In genomic region chr16:2428787-2429036, GRCh38 we compare ENCODE assay signal across 9 cellular contexts. TPM values are rescaled to one million over a fixed set of nuclear protein-coding genes. Genes with fewer than 3 reads are reported as not detected.
A peak's percentile ranks its signal among the peaks of the same experiment; 100 is the strongest.
DNase-seq lines count a peak whose midpoint lies in the region; TF ChIP-seq lines count a peak whose summit lies in the region.
"Had no signal": no experiment of that assay in that cellular context is flagged by ENCODE, and none has a peak within 500 bp of the region (broad histone marks: within the 10 kb centered on the region; RNA-seq: fewer than 3 reads in every experiment).

No MANE protein-coding gene starts in this region.

- H3K27ac Mint-ChIP-seq in Calu3 (ENCODE audit: unreplicated experiment) (peak overlapping the region; percentile 78), endodermal cell (peak overlapping the region; percentile 84)

- CTCF ChIA-PET in Calu3 (lab: Charles Lee): no interaction called here

- no peaks in the 10 kb centered on the region for H3K9me2 ChIP-seq in Loucy (replicated peaks; ENCODE audit: low read depth, low read length)

- intact Hi-C loops in Calu3 (cut with micrococcal nuclease; ENCODE audit: unreplicated experiment): no loop called here

- WGBS in endodermal cell (ENCODE audit: insufficient coverage in 1 of 2, insufficient read length in 1 of 2), 2 experiments: 0 to 4% methylated on average over 12 to 24 of the region's 24 CpGs

- peak overlapping the region; percentile 64 for H2AFZ ChIP-seq in Loucy (ENCODE audit: low read length)
- peak overlapping the region; percentile 85 for H2AFZ ChIP-seq in neuron (ENCODE audit: low read depth, low read length)

- no peak for DNase-seq in Calu3
- no peak for DNase-seq in endodermal cell
- DNase-seq in stimulated activated CD4-positive, alpha-beta T cell treated with anti-CD3 and anti-CD28 coated beads, Interleukin-4, amount 100 ng/mL, for 4 hours: no peak
- no peak for DNase-seq in NCI-H2196 treated with DMSO at 0.1 percent for 48 hours (lab: John Stamatoyannopoulos, UW; ENCODE audit: unreplicated experiment)
- DNase-seq in central memory CD4-positive, alpha-beta T cell: no peak
- no peak for DNase-seq in superior temporal gyrus (ENCODE audit: extremely low spot score)

- H3K27ac ChIP-seq in endodermal cell (ENCODE audit: low read depth, low read length): peak overlapping the region; percentile 66

- H3K9ac ChIP-seq in Loucy (ENCODE audit: low read depth, low read length, poor library complexity, severe bottlenecking): peak overlapping the region; percentile 79
- H3K9ac ChIP-seq in endodermal cell (ENCODE audit: extremely low read depth, low read length, poor library complexity, severe bottlenecking): peak overlapping the region; percentile 68

- H3K4me1 ChIP-seq in Loucy (ENCODE audit: insufficient read depth, low read length, poor library complexity, severe bottlenecking) (peaks cover 17% of the 10 kb centered on the region), endodermal cell (ENCODE audit: control insufficient read depth, insufficient read depth, low read length) (peaks cover 9% of the 10 kb centered on the region), neuron (ENCODE audit: insufficient read depth, low read length) (peaks cover 14% of the 10 kb centered on the region)

- H3K27me3 Mint-ChIP-seq in Calu3 (ENCODE audit: unreplicated experiment): no peaks in the 10 kb centered on the region
- peaks cover 5% of the 10 kb centered on the region for H3K27me3 Mint-ChIP-seq in endodermal cell (ENCODE audit: insufficient read depth)

- peaks cover 33% of the 10 kb centered on the region for H3K4me1 Mint-ChIP-seq in Calu3 (ENCODE audit: low read depth, unreplicated experiment)
- H3K4me1 Mint-ChIP-seq in endodermal cell: peaks cover 18% of the 10 kb centered on the region

- H3K4me2 ChIP-seq in Loucy (ENCODE audit: low read depth, low read length, poor library complexity, severe bottlenecking): peak overlapping the region; percentile 70

- TF ChIP-seq CTCF in Calu3 (IDR thresholded peaks at IDR 0.05; ENCODE audit: unreplicated experiment): no peak
- no peak for TF ChIP-seq CTCF in Loucy (conservative IDR thresholded peaks at IDR 0.05; ENCODE audit: low read length)
- peak; percentile 30 for TF ChIP-seq CTCF in endodermal cell (conservative IDR thresholded peaks at IDR 0.05)

- H3K36me3 Mint-ChIP-seq in Calu3 (ENCODE audit: insufficient read depth, unreplicated experiment): peaks cover 44% of the 10 kb centered on the region
- H3K36me3 Mint-ChIP-seq in endodermal cell (ENCODE audit: low read depth): peaks cover 16% of the 10 kb centered on the region

- H3K9me3 ChIP-seq in Loucy (ENCODE audit: insufficient read depth, low read depth, low read length) (no peaks in the 10 kb centered on the region), endodermal cell (ENCODE audit: control insufficient read depth, low read length) (no peaks in the 10 kb centered on the region), neuron (ENCODE audit: low read length) (no peaks in the 10 kb centered on the region)

- peaks cover 10% of the 10 kb centered on the region for H4K20me1 ChIP-seq in Loucy (ENCODE audit: insufficient read depth, low read length, poor library complexity, severe bottlenecking)

- peak overlapping the region; percentile 79 for H3K4me3 Mint-ChIP-seq in Calu3 (ENCODE audit: low read depth, unreplicated experiment)
- peak overlapping the region; percentile 75 for H3K4me3 Mint-ChIP-seq in endodermal cell

- H3K27me3 ChIP-seq in Loucy (ENCODE audit: insufficient read depth, low read length, poor library complexity, severe bottlenecking) (no peaks in the 10 kb centered on the region), endodermal cell (ENCODE audit: control insufficient read depth, insufficient read depth, low read length, poor library complexity, severe bottlenecking) (no peaks in the 10 kb centered on the region), neuron (ENCODE audit: insufficient read depth, low read length) (no peaks in the 10 kb centered on the region)

- BruUV-seq in Calu3 (replicated peaks; lab: Mats Ljungman, UMichigan): no TSS peak

- no peaks in the 10 kb centered on the region for H3F3A ChIP-seq in Loucy (ENCODE audit: low read depth)

- H3K9me3 Mint-ChIP-seq in Calu3 (ENCODE audit: low read depth, unreplicated experiment): no peaks in the 10 kb centered on the region
- H3K9me3 Mint-ChIP-seq in endodermal cell: no peaks in the 10 kb centered on the region

- H3K36me3 ChIP-seq in Loucy (ENCODE audit: insufficient read depth, low read length): peaks cover 9% of the 10 kb centered on the region; the same call in 1 of the 2 replicates
- peaks cover 30% of the 10 kb centered on the region for H3K36me3 ChIP-seq in endodermal cell (ENCODE audit: control insufficient read depth, insufficient read depth, low read length)
- peaks cover 17% of the 10 kb centered on the region for H3K36me3 ChIP-seq in neuron (ENCODE audit: insufficient read depth, low read length)

- H3K4me3 ChIP-seq in Loucy (ENCODE audit: low read length, poor library complexity, severe bottlenecking) (peak overlapping the region; percentile 71), endodermal cell (ENCODE audit: low read length) (peak overlapping the region; percentile 77), neuron (ENCODE audit: low read length) (peak overlapping the region; percentile 40)

- H3K79me2 ChIP-seq in Loucy (ENCODE audit: insufficient read depth, low read length): peaks cover 48% of the 10 kb centered on the region

RNA-seq across cellular contexts. Expression of gene CCNF, which starts 0.5 kb away (rescaled TPM):
- total RNA-seq in Calu3 (2022): 47.9 and 54.5 TPM in 2 replicates
- total RNA-seq in endodermal cell: 10 to 100 TPM; 50.8 to 58.9 TPM
- polyA plus RNA-seq in endodermal cell (2013, experiment 1 of 2): 35.3 TPM
- 35.1 TPM for polyA plus RNA-seq in endodermal cell (2013, experiment 2 of 2)

RNA-seq across cellular contexts. Expression of gene TEDC2, which starts 31.2 kb away (rescaled TPM):
- total RNA-seq in Calu3 (2022) (28.2 and 30.5 TPM in 2 replicates), endodermal cell (10 to 100 TPM; 44.0 to 57.6 TPM)
- polyA plus RNA-seq in endodermal cell (2013, experiment 1 of 2): 32.9 TPM
- 28.1 TPM for polyA plus RNA-seq in endodermal cell (2013, experiment 2 of 2)

RNA-seq across cellular contexts. Expression of gene NTN3, which starts 42.4 kb away (rescaled TPM):
- total RNA-seq in Calu3 (2022): not detected in 2 replicates
- under 1 TPM; 0.48 to 0.62 TPM for total RNA-seq in endodermal cell
- 1.0 TPM for polyA plus RNA-seq in endodermal cell (2013, experiment 1 of 2)
- 0.75 TPM for polyA plus RNA-seq in endodermal cell (2013, experiment 2 of 2)
- total RNA-seq: HT1080 had no signal

RNA-seq across cellular contexts. Expression of gene TBC1D24, which starts 46.2 kb away (rescaled TPM):
- total RNA-seq in Calu3 (2022): 31.3 and 33.3 TPM in 2 replicates
- 10 to 100 TPM; 15.7 to 19.4 TPM for total RNA-seq in endodermal cell
- 9.0 TPM for polyA plus RNA-seq in endodermal cell (2013, experiment 1 of 2)
- 9.4 TPM for polyA plus RNA-seq in endodermal cell (2013, experiment 2 of 2)
